In the genomic region with DNA sequence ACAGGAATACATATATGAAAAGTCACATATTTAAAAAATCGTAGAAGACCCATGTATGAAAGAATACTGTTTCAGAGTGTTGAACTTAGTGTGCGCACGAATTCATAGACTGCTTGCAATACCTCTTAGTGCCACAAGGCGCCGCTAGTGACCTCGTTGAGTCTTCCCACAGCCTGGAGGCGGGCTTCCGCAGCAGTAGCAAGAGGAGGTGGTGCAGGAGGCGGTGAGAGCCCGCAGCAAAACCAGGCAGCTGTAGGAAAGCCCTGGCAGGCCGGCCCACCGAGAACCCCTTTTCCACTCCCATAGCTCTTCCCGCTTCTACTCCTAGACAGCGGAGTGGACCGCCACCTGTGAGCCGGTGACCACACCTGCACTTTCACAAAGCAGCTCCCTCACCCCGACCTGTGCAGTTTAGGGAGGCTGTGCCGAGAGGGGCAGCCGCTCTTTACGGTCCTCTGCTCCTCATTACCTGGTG, we compare ENCODE assay signal across 8 cellular contexts. TPM values are rescaled to one million over a fixed set of nuclear protein-coding genes. Genes with fewer than 3 reads are reported as not detected.
DNase-seq lines count a peak whose midpoint lies in the region; ATAC-seq, FAIRE-seq and TF ChIP-seq lines count a peak whose summit lies in the region.

No MANE protein-coding gene starts in this region.

- H3K27me3 ChIP-seq in upper lobe of left lung: no peaks in the 10 kb centered on the region

- 28 to 34% methylated on average over 20 of the region's 20 CpGs for WGBS in upper lobe of left lung, 2 donors

- peak; percentile 99 for TF ChIP-seq CTCF in D721Med (IDR thresholded peaks at IDR 0.05; ENCODE audit: insufficient read depth, missing control alignments)
- TF ChIP-seq CTCF in GM20000 (IDR thresholded peaks at IDR 0.05; ENCODE audit: extremely low read depth, missing control alignments): peak; percentile 76
- peak; percentile 82 to 91 (median 90) for TF ChIP-seq CTCF in upper lobe of left lung (IDR thresholded peaks at IDR 0.05)

- TF ChIP-seq EP300 in upper lobe of left lung (IDR thresholded peaks at IDR 0.05): no peak

- H3K4me1 ChIP-seq in upper lobe of left lung: peaks cover 0 to 10% (median 3%) of the 10 kb centered on the region in 4 donors

- H3K36me3 ChIP-seq in upper lobe of left lung: peaks cover 0 to 15% (median 3%) of the 10 kb centered on the region in 4 donors

- H3K9me3 ChIP-seq in upper lobe of left lung: no peaks in the 10 kb centered on the region

- DNase-seq in D721Med (ENCODE audit: insufficient read length, low spot score): peak; percentile 41
- peak; percentile 68 for DNase-seq in GM20000 (ENCODE audit: low spot score)
- DNase-seq in HPDE6-E6E7 (ENCODE audit: extremely low spot score): peak; percentile 41
- peak; percentile 40 to 78 for DNase-seq in SHP77 (lab: John Stamatoyannopoulos, UW)
- peak; percentile 47 for DNase-seq in activated T-helper 9 cell treated with anti-CD3 and anti-CD28 coated beads, Interleukin-2, amount 50 U/mL, for 16 hours (ENCODE audit: low read depth)
- peak; percentile 45 for DNase-seq in glomerular endothelial cell (ENCODE audit: extremely low read depth, low read depth, low spot score)
- peak; percentile 39 for DNase-seq in pons (ENCODE audit: low spot score)
- peak; percentile 51 to 81 for DNase-seq in upper lobe of left lung

- peak; percentile 86 to 97 for ATAC-seq in upper lobe of left lung (ENCODE audit: low FRiP score in 2 of 2)

- H3K4me3 ChIP-seq in upper lobe of left lung: peak overlapping the region in 1 of 4 donors; percentile 16

- FAIRE-seq in D721Med (lab: Jason Lieb, UNC): peak; percentile 29

- TF ChIP-seq POLR2A in upper lobe of left lung (IDR thresholded peaks at IDR 0.05): no peak

- no peak overlapping the region for H3K27ac ChIP-seq in upper lobe of left lung

RNA-seq across cellular contexts. Expression of gene MTARC1, which starts 23.5 kb away (rescaled TPM):
- total RNA-seq in glomerular endothelial cell: 0.93 and 2.1 TPM in 2 replicates
- 10 to 100 TPM in 5 of 6 donors, 1 to 10 TPM in 1; 10.0 to 41.7 (median 22.3) TPM for total RNA-seq in upper lobe of left lung
